In genomic region chr14:67446371-67447032, GRCh38 we compare ENCODE assay signal across 11 cellular contexts. TPM values are rescaled to one million over a fixed set of nuclear protein-coding genes. Genes with fewer than 3 reads are reported as not detected.
DNase-seq lines count a peak whose midpoint lies in the region; ATAC-seq lines count a peak whose summit lies in the region.
"Had no signal": no experiment of that assay in that cellular context is flagged by ENCODE, and none has a peak within 500 bp of the region (broad histone marks: within the 10 kb centered on the region; RNA-seq: fewer than 3 reads in every experiment).

No MANE protein-coding gene starts in this region.

- DNase-seq in LoVo (ENCODE audit: low spot score) (peak; percentile 39), NCI-H345 (lab: John Stamatoyannopoulos, UW) (peak; percentile 66), left ventricle myocardium superior (peak; percentile 69), putamen (ENCODE audit: low spot score) (peak; percentile 14), mesenteric fat pad (ENCODE audit: low spot score) (no peak), iPS-NIHi11 (ENCODE audit: low spot score) (no peak)
- DNase-seq: activated CD4-positive, alpha-beta T cell treated with anti-CD3 and anti-CD28 coated beads, Interleukin-2, amount 50 U/mL, for 48 hours; dorsolateral prefrontal cortex; GF-D8; stimulated activated naive CD8-positive, alpha-beta T cell treated with anti-CD3 and anti-CD28 coated beads, Interleukin-15, amount 100 ng/mL, for 72 hours had no signal

- peak; percentile 85 for ATAC-seq in left ventricle myocardium superior
- no peak for ATAC-seq in GM21825 (IDR thresholded peaks at IDR 0.05; ENCODE audit: unreplicated experiment)
- ATAC-seq: stimulated activated naive CD8-positive, alpha-beta T cell treated with anti-CD3 and anti-CD28 coated beads, Interleukin-15, amount 100 ng/mL, for 72 hours had no signal

- intact Hi-C loops in left ventricle myocardium superior (cut with micrococcal nuclease) = no loop called here

RNA-seq across cellular contexts. Expression of gene PLEK2, which starts 34.5 kb away (rescaled TPM):
- total RNA-seq in left ventricle myocardium superior = not detected
- total RNA-seq in mesenteric fat pad = 0.64 TPM

RNA-seq across cellular contexts. Expression of gene TMEM229B, which starts 42.0 kb away (rescaled TPM):
- total RNA-seq in left ventricle myocardium superior (2.2 TPM), mesenteric fat pad (1.7 TPM)

Comparison
In these comparisons a context has a peak if more than half of its experiments do, and no peak if none do; other contexts are left out.
1. DNase-seq: peak in LoVo (single experiment), NCI-H345 (single experiment), left ventricle myocardium superior (single experiment) and putamen (single experiment); none in mesenteric fat pad (single experiment) and iPS-NIHi11 (single experiment).